Comparison of ENCODE assay signal across 8 cellular contexts in the genomic region with DNA sequence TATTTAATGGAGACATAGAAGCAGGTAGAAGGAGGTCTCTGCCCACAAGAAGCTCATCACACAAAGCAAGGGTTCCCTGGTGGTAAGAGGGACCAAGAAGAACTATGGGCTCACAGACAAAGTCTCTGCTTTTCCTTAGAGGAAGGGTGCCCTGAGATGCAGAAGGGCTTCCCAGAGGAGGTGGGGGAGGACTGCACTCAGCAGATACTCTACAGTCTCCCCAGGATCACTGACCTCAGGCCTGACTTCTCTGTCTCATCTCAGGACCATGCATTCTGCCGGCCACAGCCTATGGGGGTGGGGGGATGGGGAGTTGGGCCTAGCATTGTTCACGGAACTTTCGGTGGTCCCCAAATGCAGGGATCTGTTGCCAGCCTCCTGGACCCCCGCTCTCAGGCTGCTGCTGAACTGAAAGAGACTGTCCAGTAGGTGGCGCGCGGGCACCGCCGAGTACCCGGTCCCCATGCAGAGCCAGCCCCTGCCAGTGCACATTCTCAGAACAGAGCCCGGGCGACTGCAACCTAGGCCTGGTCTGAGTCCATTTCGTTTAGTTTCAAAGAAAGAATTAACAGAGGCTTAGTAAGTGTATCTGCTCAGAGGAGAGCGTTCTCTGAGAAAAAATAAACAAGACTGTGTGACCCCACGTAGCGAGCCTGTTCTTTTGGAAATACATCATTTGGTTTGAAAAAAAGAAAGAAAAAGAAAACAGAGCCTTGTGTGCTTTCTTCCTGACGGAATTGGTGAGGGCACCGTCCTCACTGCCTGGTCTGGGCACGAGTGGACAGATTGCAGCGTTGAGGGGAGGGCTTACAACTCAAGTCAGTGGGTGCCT.
DNase-seq lines count a peak whose midpoint lies in the region; ATAC-seq and TF ChIP-seq lines count a peak whose summit lies in the region.

No MANE protein-coding gene starts in this region.

- peak; percentile 94 for TF ChIP-seq RAD21 in SK-N-SH (IDR thresholded peaks at IDR 0.05; ENCODE audit: low read length)

- ATAC-seq in GM21529 (IDR thresholded peaks at IDR 0.05; ENCODE audit: unreplicated experiment) = peak; percentile 79
- no peak for ATAC-seq in HG03571 (IDR thresholded peaks at IDR 0.05; ENCODE audit: unreplicated experiment)

- POLR2A ChIA-PET in SK-N-SH (lab: Yijun Ruan, JAX) = no interaction called here

- H3K27ac ChIP-seq in SK-N-SH (ENCODE audit: low read depth in 2 of 2, low read length in 1 of 2) = no peak overlapping the region

- DNase-seq in DMS53 treated with DMSO at 0.1 percent for 48 hours (lab: John Stamatoyannopoulos, UW; ENCODE audit: unreplicated experiment) = peak; percentile 7
- DNase-seq in M059J (ENCODE audit: low read depth) = peak; percentile 70
- peak; percentile 86 for DNase-seq in SK-N-SH
- DNase-seq in T47D (ENCODE audit: low read depth in 1 of 2, low spot score in 1 of 2) = peak; percentile 47
- peak; percentile 88 for DNase-seq in islet precursor cell
- DNase-seq in stimulated activated CD4-positive, alpha-beta T cell treated with anti-CD3 and anti-CD28 coated beads, Interleukin-15, amount 100 ng/mL, for 24 hours = peak; percentile 66

- peaks cover 0 to 15% of the 10 kb centered on the region in 2 experiments; a peak in 1 of 4 replicates for H3K4me1 ChIP-seq in SK-N-SH (ENCODE audit: control insufficient read depth in 1 of 2, insufficient read depth in 2 of 2, low read depth in 1 of 2, low read length in 1 of 2)

- no peaks in the 10 kb centered on the region for H3K9me2 ChIP-seq in SK-N-SH

- TF ChIP-seq EP300 in SK-N-SH (IDR thresholded peaks at IDR 0.05; ENCODE audit: borderline replicate concordance in 1 of 2, low read depth in 1 of 2, low read length in 1 of 2) = no peak

- H2AFZ ChIP-seq in SK-N-SH (ENCODE audit: low read depth) = peak overlapping the region; percentile 31; the same call in 1 of the 2 replicates

- peak overlapping the region; percentile 10; the same call in 1 of the 2 replicates for H3K9ac ChIP-seq in SK-N-SH

- H3K4me3 ChIP-seq in SK-N-SH (ENCODE audit: low read depth in 2 of 2, low read length in 1 of 2) = no peak overlapping the region

- WGBS in SK-N-SH (ENCODE audit: low lambda C conversion rate) = 29% methylated on average over 20 of the region's 20 CpGs

- H3K79me2 ChIP-seq in SK-N-SH (ENCODE audit: insufficient read depth) = no peaks in the 10 kb centered on the region

- in situ Hi-C loops in T47D (cut with HindIII; ENCODE audit: low pct_unique_long_range_greater_than_20kb, low sequenced_read_pairs) = no loop called here

- H4K20me1 ChIP-seq in SK-N-SH (ENCODE audit: insufficient read depth) = no peaks in the 10 kb centered on the region

- no peaks in the 10 kb centered on the region for H3F3A ChIP-seq in SK-N-SH (replicated peaks; ENCODE audit: insufficient read depth)

- H3K36me3 ChIP-seq in SK-N-SH (replicated peaks in 1 of 2; ENCODE audit: control insufficient read depth in 1 of 2, insufficient read depth in 2 of 2, low read length in 1 of 2) = no peaks in the 10 kb centered on the region

- CTCF ChIA-PET in SK-N-SH (lab: Yijun Ruan, JAX) = interaction anchor here (0.6 to 2.4 kb wide), 46 partner anchors 8 to 1449 kb away, joined by 3 to 12 read pairs (median 4); no protein-coding TSS in a partner anchor

- no peaks in the 10 kb centered on the region for H3K9me3 ChIP-seq in SK-N-SH

- H3K27me3 ChIP-seq in SK-N-SH (ENCODE audit: insufficient read depth) = no peaks in the 10 kb centered on the region

- H3K4me2 ChIP-seq in SK-N-SH = no peak overlapping the region

- TF ChIP-seq CTCF in SK-N-SH (IDR thresholded peaks at IDR 0.05) = peak; percentile 95

TF ChIP-seq in SK-N-SH, 30 proteins besides CTCF, POLR2A, EP300 and RAD21:
- TF ChIP-seq SMC3 (IDR thresholded peaks at IDR 0.05; ENCODE audit: low read depth, low read length) = peak; percentile 82
- TF ChIP-seq, protein P1, sequence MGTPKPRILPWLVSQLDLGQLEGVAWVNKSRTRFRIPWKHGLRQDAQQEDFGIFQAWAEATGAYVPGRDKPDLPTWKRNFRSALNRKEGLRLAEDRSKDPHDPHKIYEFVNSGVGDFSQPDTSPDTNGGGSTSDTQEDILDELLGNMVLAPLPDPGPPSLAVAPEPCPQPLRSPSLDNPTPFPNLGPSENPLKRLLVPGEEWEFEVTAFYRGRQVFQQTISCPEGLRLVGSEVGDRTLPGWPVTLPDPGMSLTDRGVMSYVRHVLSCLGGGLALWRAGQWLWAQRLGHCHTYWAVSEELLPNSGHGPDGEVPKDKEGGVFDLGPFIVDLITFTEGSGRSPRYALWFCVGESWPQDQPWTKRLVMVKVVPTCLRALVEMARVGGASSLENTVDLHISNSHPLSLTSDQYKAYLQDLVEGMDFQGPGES (IDR thresholded peaks at IDR 0.05; ENCODE audit: low read depth, low read length) = no peak

Comparison
In these comparisons a context has a peak if more than half of its experiments do, and no peak if none do; other contexts are left out.
1. DNase-seq: peak in every context shown above with its lines; median percentile 88 in islet precursor cell; 86 in SK-N-SH; 70 in M059J; 66 in stimulated activated CD4-positive, alpha-beta T cell treated with anti-CD3 and anti-CD28 coated beads, Interleukin-15, amount 100 ng/mL, for 24 hours; 47 in T47D; 7 in DMS53 treated with DMSO at 0.1 percent for 48 hours.